ENCODE assay signal across 1 cellular context in the genomic region with DNA sequence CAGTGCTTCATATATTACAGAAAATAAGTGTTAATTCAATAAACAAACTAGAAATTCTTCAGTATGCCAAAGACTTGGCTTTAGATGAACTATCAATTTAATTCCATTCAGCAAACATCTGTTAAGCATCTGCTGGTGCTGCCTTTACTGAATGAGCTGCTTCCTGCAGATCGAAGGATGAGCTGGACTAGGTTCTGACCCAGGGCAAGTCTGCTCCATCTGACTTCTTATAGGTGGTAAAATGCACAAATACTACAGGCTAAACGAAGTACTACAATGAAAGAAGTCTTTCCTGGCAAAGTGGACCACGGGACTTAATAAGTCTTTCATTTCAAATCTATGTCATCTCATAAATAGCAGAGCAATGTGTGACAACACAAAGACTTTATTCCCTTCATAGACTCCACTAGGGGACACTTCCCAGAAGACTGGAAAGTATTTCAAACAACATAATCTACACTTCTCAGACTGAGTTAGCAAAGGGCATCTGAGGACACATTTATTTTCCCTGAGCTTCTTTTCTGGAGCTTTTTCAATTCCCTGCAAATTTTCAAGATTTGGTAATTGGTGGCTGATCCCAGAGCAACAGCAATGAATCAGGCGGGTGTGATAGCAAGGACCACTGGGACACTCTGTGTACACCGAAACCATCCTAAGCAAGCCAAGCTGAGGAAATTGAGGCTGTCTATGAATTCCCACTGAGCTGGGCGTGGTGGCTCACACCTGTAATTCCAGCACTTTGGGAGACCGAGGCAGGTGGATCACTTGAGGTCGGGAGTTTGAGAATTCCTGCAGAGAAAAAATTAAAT.
TF ChIP-seq lines count a peak whose summit lies in the region.

No MANE protein-coding gene starts in this region.

TF ChIP-seq in IMR-90, 13 proteins besides CTCF, POLR2A, EP300 and RAD21:
- TF ChIP-seq ELK1 (IDR thresholded peaks at IDR 0.05; ENCODE audit: borderline replicate concordance, low read depth, low read length) (no peak), NFE2L2 (IDR thresholded peaks at IDR 0.05; ENCODE audit: low read depth, low read length) (no peak), RCOR1 (IDR thresholded peaks at IDR 0.05; ENCODE audit: insufficient replicate concordance, low read length) (no peak), MXI1 (IDR thresholded peaks at IDR 0.05; ENCODE audit: borderline replicate concordance, low read depth, low read length) (no peak), FOS (IDR thresholded peaks at IDR 0.05; ENCODE audit: low read depth, low read length) (no peak), CEBPB (IDR thresholded peaks at IDR 0.05; ENCODE audit: low read depth, low read length) (no peak), BHLHE40 (IDR thresholded peaks at IDR 0.05; ENCODE audit: low read depth, low read length) (no peak), CHD1 (IDR thresholded peaks at IDR 0.05; ENCODE audit: low read depth, low read length) (no peak), RFX5 (IDR thresholded peaks at IDR 0.05; ENCODE audit: low read depth, low read length) (no peak), MAZ (IDR thresholded peaks at IDR 0.05; ENCODE audit: borderline replicate concordance, low read depth, low read length) (no peak)
- TF ChIP-seq, protein P1, sequence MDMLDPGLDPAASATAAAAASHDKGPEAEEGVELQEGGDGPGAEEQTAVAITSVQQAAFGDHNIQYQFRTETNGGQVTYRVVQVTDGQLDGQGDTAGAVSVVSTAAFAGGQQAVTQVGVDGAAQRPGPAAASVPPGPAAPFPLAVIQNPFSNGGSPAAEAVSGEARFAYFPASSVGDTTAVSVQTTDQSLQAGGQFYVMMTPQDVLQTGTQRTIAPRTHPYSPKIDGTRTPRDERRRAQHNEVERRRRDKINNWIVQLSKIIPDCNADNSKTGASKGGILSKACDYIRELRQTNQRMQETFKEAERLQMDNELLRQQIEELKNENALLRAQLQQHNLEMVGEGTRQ (IDR thresholded peaks at IDR 0.05; ENCODE audit: low read depth, low read length), result no peak
